Comparison of ENCODE assay signal across 6 cellular contexts in the genomic region with DNA sequence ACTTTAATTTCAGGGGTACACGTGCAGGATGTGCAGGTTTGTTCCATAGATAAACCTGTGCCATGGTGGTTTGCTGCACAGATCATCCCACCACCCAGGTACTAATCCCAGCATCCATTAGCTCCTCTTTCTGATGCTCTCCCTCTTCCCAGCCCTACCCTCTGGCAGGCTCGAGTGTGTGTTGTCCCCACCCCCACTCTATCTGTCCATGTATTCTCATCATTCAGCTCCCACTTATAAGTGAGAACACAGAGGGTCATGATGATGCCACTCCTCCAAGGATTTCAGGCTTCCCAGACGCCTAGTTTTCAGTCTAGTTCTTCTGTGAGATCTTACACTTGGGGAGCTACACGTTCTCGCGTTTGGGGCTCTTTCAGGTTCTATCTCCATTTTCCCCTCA.
A peak's percentile ranks its signal among the peaks of the same experiment; 100 is the strongest.
DNase-seq lines count a peak whose midpoint lies in the region; ATAC-seq and TF ChIP-seq lines count a peak whose summit lies in the region.
"Not testable (repeated sequence)": the region's sequence is repeated elsewhere in the genome, so short reads cannot be mapped to it uniquely, and the experiment has no call there.

No MANE protein-coding gene starts in this region.

- no CpG with 5 or more reads among the region's 6 CpGs for WGBS in heart right ventricle, 2 donors

- DNase-seq in Panc1 (ENCODE audit: low read depth, low spot score); Right ventricle myocardium inferior (ENCODE audit: missing footprints); heart right ventricle; left ventricle myocardium superior; left lung; sciatic nerve (ENCODE audit: low spot score): not testable (repeated sequence)

- CTCF ChIA-PET in Panc1 (lab: Charles Lee) = not testable (repeated sequence)

- ATAC-seq in Panc1 (0 out of 2 replicates have a peak, but pooled peaks have one; percentile 42), Right ventricle myocardium inferior (peak; percentile 60), heart right ventricle (peak in 6 of 8 donors; percentile 43 to 79 (median 67)), left ventricle myocardium superior (peak; percentile 81), left lung (peak; percentile 33), sciatic nerve (peak; percentile 49)

- in situ Hi-C loops in Panc1 (cut with HindIII; ENCODE audit: low pct_unique_long_range_greater_than_20kb, low sequenced_read_pairs) = not testable (repeated sequence)

- H3K27ac ChIP-seq in Panc1 (ENCODE audit: low read length); heart right ventricle; left lung: not testable (repeated sequence)

- H3K27me3 ChIP-seq in Panc1 (ENCODE audit: control insufficient read depth, insufficient read depth, low read length); heart right ventricle; left lung: not testable (repeated sequence)

- POLR2A ChIA-PET in Panc1 (lab: Charles Lee) = not testable (repeated sequence)

- not testable (repeated sequence) for H3K36me3 ChIP-seq in Panc1 (ENCODE audit: control insufficient read depth, insufficient read depth, low read length); heart right ventricle; left lung

- BruUV-seq in Panc1 (replicated peaks; lab: Mats Ljungman, UMichigan) = not testable (repeated sequence)

- H3K4me1 ChIP-seq in Panc1 (ENCODE audit: control insufficient read depth, insufficient read depth, low read length); heart right ventricle; left lung: not testable (repeated sequence)

- intact Hi-C loops in Panc1 (cut with micrococcal nuclease; ENCODE audit: unreplicated experiment); Right ventricle myocardium inferior (cut with DNase I); heart right ventricle (cut with DNase I); left ventricle myocardium superior (cut with micrococcal nuclease); left lung (cut with DNase I); sciatic nerve (cut with DNase I): not testable (repeated sequence)

- not testable (repeated sequence) for H3K4me3 ChIP-seq in Panc1 (ENCODE audit: low read depth in 2 of 2, low read length in 2 of 2); heart right ventricle; left lung

- H3K9me3 ChIP-seq in Panc1 (ENCODE audit: control insufficient read depth, insufficient read depth, low read depth, low read length); heart right ventricle; left lung: not testable (repeated sequence)

- not testable (repeated sequence) for TF ChIP-seq CTCF in Panc1 (IDR thresholded peaks at IDR 0.05); heart right ventricle (IDR thresholded peaks at IDR 0.05); left lung (IDR thresholded peaks at IDR 0.05)
